ENCODE assay signal across 8 cellular contexts in the genomic region with DNA sequence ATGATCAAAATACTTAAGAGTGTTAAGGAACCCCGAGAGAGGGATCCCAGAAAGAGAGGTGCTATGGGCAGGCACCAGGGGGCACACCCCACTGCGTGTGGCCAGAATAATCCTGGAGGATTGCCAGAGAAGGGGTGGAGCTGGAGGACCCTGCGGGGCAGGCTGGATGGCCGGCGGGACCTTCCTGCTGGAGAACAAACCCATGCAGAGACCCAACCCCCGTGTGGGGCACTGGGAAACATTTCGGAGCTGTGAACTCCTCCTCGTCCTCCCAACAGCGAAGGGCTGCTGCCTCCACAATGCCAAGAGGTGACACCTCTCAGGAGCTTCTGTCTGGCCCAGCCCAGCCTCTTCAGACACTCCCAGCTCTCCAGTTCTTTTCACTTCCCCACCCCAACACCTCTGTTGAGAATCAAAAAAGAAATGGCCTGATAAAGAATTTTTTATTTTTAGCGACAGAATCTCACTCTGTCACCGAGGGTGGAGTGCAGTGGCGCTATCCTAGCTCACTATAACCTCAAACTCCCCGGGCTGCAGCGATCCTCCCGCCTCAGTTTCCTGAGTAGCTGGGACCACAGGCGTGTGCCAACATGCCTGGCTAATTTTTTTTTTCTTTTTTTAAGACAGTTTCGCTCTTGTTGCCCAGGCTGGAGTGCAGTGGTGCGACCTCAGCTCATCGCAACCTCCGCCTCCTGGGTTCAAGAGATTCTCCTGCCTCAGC. TPM values are rescaled to one million over a fixed set of nuclear protein-coding genes. Genes with fewer than 3 reads are reported as not detected.
DNase-seq lines count a peak whose midpoint lies in the region; FAIRE-seq and TF ChIP-seq lines count a peak whose summit lies in the region.

No MANE protein-coding gene starts in this region.

- H2AFZ ChIP-seq in hepatocyte, result no peak overlapping the region

- H3K9me3 Mint-ChIP-seq in activated naive CD4-positive, alpha-beta T cell treated with anti-CD3 and anti-CD28 coated beads, Interleukin-2, amount 50 U/mL, for 24 hours, result no peaks in the 10 kb centered on the region

- TF ChIP-seq CTCF in hepatocyte (IDR thresholded peaks at IDR 0.05; ENCODE audit: poor library complexity), result no peak

- H3K27ac ChIP-seq in HUES64 (ENCODE audit: low read depth, low read length), result no peak overlapping the region
- H3K27ac ChIP-seq in hepatocyte, result no peak overlapping the region

- H3K27me3 Mint-ChIP-seq in activated naive CD4-positive, alpha-beta T cell treated with anti-CD3 and anti-CD28 coated beads, Interleukin-2, amount 50 U/mL, for 24 hours, result no peaks in the 10 kb centered on the region

- no peaks in the 10 kb centered on the region for H3K9me3 ChIP-seq in HUES64 (ENCODE audit: insufficient read depth, low read depth, low read length)
- no peaks in the 10 kb centered on the region for H3K9me3 ChIP-seq in hepatocyte (ENCODE audit: low read depth)

- H3K27ac Mint-ChIP-seq in activated naive CD4-positive, alpha-beta T cell treated with anti-CD3 and anti-CD28 coated beads, Interleukin-2, amount 50 U/mL, for 24 hours, result no peak overlapping the region

- no peak for FAIRE-seq in GM12891 (lab: Jason Lieb, UNC)

- DNase-seq in AG08395 (ENCODE audit: low spot score) (peak; percentile 3), hepatocyte (ENCODE audit: low spot score) (peak; percentile 65), GM12891 (ENCODE audit: insufficient read length, low spot score) (no peak), germinal center (ENCODE audit: low spot score) (no peak), AG08396 (ENCODE audit: low spot score) (no peak)
- DNase-seq in activated CD4-positive, CD25-positive, alpha-beta regulatory T cell (lab: John Stamatoyannopoulos, UW), result no peak

- no peaks in the 10 kb centered on the region for H3K79me2 ChIP-seq in hepatocyte

- peak overlapping the region; percentile 44 for H3K4me2 ChIP-seq in hepatocyte

- no peaks in the 10 kb centered on the region for H3K9me2 ChIP-seq in hepatocyte (replicated peaks; ENCODE audit: insufficient read depth)

- H3K9ac ChIP-seq in HUES64 (ENCODE audit: low read depth, low read length), result no peak overlapping the region

- no peaks in the 10 kb centered on the region for H3K36me3 ChIP-seq in HUES64 (ENCODE audit: insufficient read depth, low read length)
- no peaks in the 10 kb centered on the region for H3K36me3 ChIP-seq in hepatocyte (replicated peaks; ENCODE audit: insufficient read depth, low read depth)

- no peak for TF ChIP-seq POLR2A in GM12891 (IDR thresholded peaks at IDR 0.05; ENCODE audit: low read depth, low read length)

- WGBS in HUES64, result 53% methylated on average over 20 of the region's 20 CpGs
- 54% methylated on average over 20 of the region's 20 CpGs for WGBS in hepatocyte (ENCODE audit: low lambda C conversion rate, missing lambda C conversion rate)

- no peaks in the 10 kb centered on the region for H3K36me3 Mint-ChIP-seq in activated naive CD4-positive, alpha-beta T cell treated with anti-CD3 and anti-CD28 coated beads, Interleukin-2, amount 50 U/mL, for 24 hours

- no peaks in the 10 kb centered on the region for H4K20me1 ChIP-seq in hepatocyte (ENCODE audit: insufficient read depth, poor library complexity, severe bottlenecking)

- peak overlapping the region; percentile 61 for H3K4me3 Mint-ChIP-seq in activated naive CD4-positive, alpha-beta T cell treated with anti-CD3 and anti-CD28 coated beads, Interleukin-2, amount 50 U/mL, for 24 hours

- H3K27me3 ChIP-seq in HUES64 (ENCODE audit: insufficient read depth, low read length) (no peaks in the 10 kb centered on the region), hepatocyte (no peaks in the 10 kb centered on the region)

- H3K4me1 ChIP-seq in HUES64 (ENCODE audit: insufficient read depth, low read length) (no peaks in the 10 kb centered on the region), hepatocyte (ENCODE audit: insufficient read depth) (peaks cover 18% of the 10 kb centered on the region)

- H3K4me3 ChIP-seq in HUES64 (ENCODE audit: low read length) (peak overlapping the region; percentile 25; the same call in 1 of the 2 replicates), hepatocyte (no peak overlapping the region)

- peaks cover 10% of the 10 kb centered on the region for H3K4me1 Mint-ChIP-seq in activated naive CD4-positive, alpha-beta T cell treated with anti-CD3 and anti-CD28 coated beads, Interleukin-2, amount 50 U/mL, for 24 hours

TF ChIP-seq in GM12891, 5 proteins besides CTCF, POLR2A, EP300 and RAD21:
- no peak for TF ChIP-seq POU2F2 (IDR thresholded peaks at IDR 0.05; ENCODE audit: low read depth, low read length)
- no peak for TF ChIP-seq TAF1 (IDR thresholded peaks at IDR 0.05; ENCODE audit: low read depth, low read length)
- no peak for TF ChIP-seq POLR2AphosphoS5 (IDR thresholded peaks at IDR 0.05; ENCODE audit: low read depth, low read length)
- TF ChIP-seq PAX5 (IDR thresholded peaks at IDR 0.05; ENCODE audit: insufficient read depth, low read length, severe bottlenecking), result no peak
- no peak for TF ChIP-seq SPI1 (IDR thresholded peaks at IDR 0.05; ENCODE audit: low read depth, low read length)

RNA-seq across cellular contexts. Expression of gene RHOD, which starts 25.6 kb away (rescaled TPM):
- polyA plus RNA-seq in HUES64 (2013, experiment 1 of 2), result 8.1 TPM
- 10.3 TPM for polyA plus RNA-seq in HUES64 (2013, experiment 2 of 2)
- total RNA-seq in hepatocyte, result 43.3 and 47.0 TPM in 2 replicates
- polyA plus RNA-seq in hepatocyte, result 55.5 and 77.6 TPM in 2 replicates
- 0.18 TPM for polyA plus RNA-seq in GM12891 (2012; ENCODE audit: low read depth, missing spikeins)

RNA-seq across cellular contexts. Expression of gene KDM2A, which starts 36.8 kb away (rescaled TPM):
- 31.2 TPM for polyA plus RNA-seq in HUES64 (2013, experiment 1 of 2)
- 32.2 TPM for polyA plus RNA-seq in HUES64 (2013, experiment 2 of 2)
- 41.3 and 51.2 TPM in 2 replicates for total RNA-seq in hepatocyte
- 18.7 and 19.7 TPM in 2 replicates for polyA plus RNA-seq in hepatocyte
- 42.6 TPM for polyA plus RNA-seq in GM12891 (2012; ENCODE audit: low read depth, missing spikeins)

RNA-seq across cellular contexts. Expression of gene SYT12, which starts 59.3 kb away (rescaled TPM):
- polyA plus RNA-seq in HUES64 (2013, experiment 1 of 2), result 0.75 TPM
- 1.4 TPM for polyA plus RNA-seq in HUES64 (2013, experiment 2 of 2)
- 0.08 and 0.27 TPM in 2 replicates for total RNA-seq in hepatocyte
- polyA plus RNA-seq in hepatocyte, result 0.50 and 1.8 TPM in 2 replicates
- 0.46 TPM for polyA plus RNA-seq in GM12891 (2012; ENCODE audit: low read depth, missing spikeins)

Comparison
In these comparisons a context has a peak if more than half of its experiments do, and no peak if none do; other contexts are left out.
1. DNase-seq: peak in AG08395 (single experiment) and hepatocyte (single experiment); none in GM12891 (single experiment), activated CD4-positive, CD25-positive, alpha-beta regulatory T cell (0 of 4), germinal center (single experiment) and AG08396 (single experiment).